24 cellular contexts compared by ENCODE assay signal in the genomic region with DNA sequence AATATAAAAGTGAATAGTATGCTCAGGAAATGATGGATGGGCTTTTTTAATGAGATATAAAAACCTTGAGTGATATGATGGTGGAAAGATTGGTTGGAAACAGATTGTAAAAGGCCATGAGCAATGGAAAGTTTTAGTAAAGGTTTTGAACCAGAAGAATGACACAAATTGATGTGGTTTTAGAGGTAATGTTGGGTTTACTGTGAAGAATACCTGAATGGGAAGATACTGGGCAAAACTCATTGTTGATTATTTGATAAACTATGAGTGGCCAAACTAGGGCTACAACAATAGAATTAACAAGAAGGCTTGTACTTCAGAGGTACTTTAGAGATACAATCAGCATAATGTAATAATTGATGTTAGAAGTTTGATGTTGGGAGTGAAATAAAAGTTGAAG.
"Had no signal": no experiment of that assay in that cellular context is flagged by ENCODE, and none has a peak within 500 bp of the region (broad histone marks: within the 10 kb centered on the region; RNA-seq: fewer than 3 reads in every experiment).

No MANE protein-coding gene starts in this region.

- H3K4me3 Mint-ChIP-seq: dendritic cell treated with granulocyte-macrophage colony-stimulating factor and Interleukin-4, amounts not matched to agents 40 ng/mL and 50 ng/mL, for 4 days; effector memory CD8-positive, alpha-beta T cell; naive B cell; nephron; stimulated activated effector memory CD8-positive, alpha-beta T cell treated with anti-CD3 and anti-CD28 coated beads, Interleukin-12 subunit alpha, Interleukin-12 subunit beta, amount 100 ng/mL, for 72 hours had no signal

- H3K27ac ChIP-seq: epithelial cell of prostate, esophagus muscularis mucosa, gastrocnemius medialis, heart right ventricle, pancreas, stomach had no signal

- H3K4me1 Mint-ChIP-seq: naive B cell; nephron; stimulated activated effector memory CD8-positive, alpha-beta T cell treated with anti-CD3 and anti-CD28 coated beads, Interleukin-12 subunit alpha, Interleukin-12 subunit beta, amount 100 ng/mL, for 72 hours had no signal

- FAIRE-seq: islet of Langerhans, pancreas, small intestine had no signal

- H3K27me3 ChIP-seq: esophagus muscularis mucosa, gastrocnemius medialis, heart right ventricle, pancreas, stomach had no signal

- DNase-seq: effector memory CD8-positive, alpha-beta T cell; gastrocnemius medialis; heart right ventricle; hypothalamus; kidney glomerular epithelial cell; mesendoderm; naive B cell; occipital lobe; pancreas; right cardiac atrium; small intestine; stimulated activated CD4-positive, alpha-beta T cell treated with anti-CD3 and anti-CD28 coated beads, Interleukin-12 subunit alpha, Interleukin-12 subunit beta, amount 100 ng/mL, for 4 hours; stimulated activated CD4-positive, alpha-beta T cell treated with anti-CD3 and anti-CD28 coated beads, Interleukin-2, amount 100 ng/mL, for 48 hours; stimulated activated CD8-positive, alpha-beta memory T cell treated with anti-CD3 and anti-CD28 coated beads, Interleukin-4, amount 100 ng/mL, for 48 hours; stomach; substantia nigra; trophoblast cell had no signal

- H3K27me3 Mint-ChIP-seq: dendritic cell treated with granulocyte-macrophage colony-stimulating factor and Interleukin-4, amounts not matched to agents 40 ng/mL and 50 ng/mL, for 4 days; effector memory CD8-positive, alpha-beta T cell; naive B cell; progenitor cell of endocrine pancreas had no signal

- H3K9me3 ChIP-seq: esophagus muscularis mucosa, gastrocnemius medialis, heart right ventricle, pancreas, stomach had no signal

- H3K4me3 ChIP-seq: esophagus muscularis mucosa, gastrocnemius medialis, heart right ventricle, pancreas, stomach had no signal

- H3K36me3 Mint-ChIP-seq: naive B cell; stimulated activated effector memory CD8-positive, alpha-beta T cell treated with anti-CD3 and anti-CD28 coated beads, Interleukin-12 subunit alpha, Interleukin-12 subunit beta, amount 100 ng/mL, for 72 hours had no signal

- H3K36me3 ChIP-seq: esophagus muscularis mucosa, gastrocnemius medialis, heart right ventricle, pancreas, stomach had no signal

- H3K27ac Mint-ChIP-seq: dendritic cell treated with granulocyte-macrophage colony-stimulating factor and Interleukin-4, amounts not matched to agents 40 ng/mL and 50 ng/mL, for 4 days; effector memory CD8-positive, alpha-beta T cell; naive B cell; nephron; progenitor cell of endocrine pancreas; stimulated activated effector memory CD8-positive, alpha-beta T cell treated with anti-CD3 and anti-CD28 coated beads, Interleukin-12 subunit alpha, Interleukin-12 subunit beta, amount 100 ng/mL, for 72 hours had no signal

- H3K4me1 ChIP-seq: esophagus muscularis mucosa, gastrocnemius medialis, pancreas had no signal

- H3K9me3 Mint-ChIP-seq: dendritic cell treated with granulocyte-macrophage colony-stimulating factor and Interleukin-4, amounts not matched to agents 40 ng/mL and 50 ng/mL, for 4 days; effector memory CD8-positive, alpha-beta T cell; naive B cell; nephron had no signal

- ATAC-seq: effector memory CD8-positive, alpha-beta T cell; gastrocnemius medialis; heart right ventricle; pancreas; right cardiac atrium had no signal
